In the genomic region with DNA sequence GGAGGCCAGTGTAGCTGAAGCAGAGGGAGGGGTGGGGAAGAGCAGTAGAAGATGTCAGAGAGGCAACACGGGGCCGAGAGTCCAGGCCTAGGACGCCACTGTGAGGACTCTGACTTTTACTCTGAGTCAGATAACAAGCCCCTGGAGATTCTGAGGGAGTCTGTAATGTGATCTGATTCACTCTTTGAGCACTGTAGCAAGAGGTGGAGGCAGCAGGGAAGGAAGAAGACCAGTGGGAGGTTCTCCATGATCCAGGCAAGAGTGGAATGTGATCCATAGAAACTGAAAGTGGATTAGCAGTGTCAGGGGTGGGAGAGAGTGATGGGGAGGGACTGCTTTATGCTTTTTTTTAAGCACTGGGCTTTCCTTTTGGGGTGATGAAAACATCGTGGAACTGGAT, we compare ENCODE assay signal across 17 cellular contexts.
A peak's percentile ranks its signal among the peaks of the same experiment; 100 is the strongest.
DNase-seq lines count a peak whose midpoint lies in the region; TF ChIP-seq lines count a peak whose summit lies in the region.
"Had no signal": no experiment of that assay in that cellular context is flagged by ENCODE, and none has a peak within 500 bp of the region (broad histone marks: within the 10 kb centered on the region; RNA-seq: fewer than 3 reads in every experiment).

No MANE protein-coding gene starts in this region.

- H3K4me2 ChIP-seq in neural progenitor cell, result no peak overlapping the region

- H3K36me3 ChIP-seq in brain microvascular endothelial cell (replicated peaks), result no peaks in the 10 kb centered on the region
- no peaks in the 10 kb centered on the region for H3K36me3 ChIP-seq in neural progenitor cell
- H3K36me3 ChIP-seq: cardiac muscle cell had no signal

- H3K27ac Mint-ChIP-seq in neural progenitor cell, result no peak overlapping the region

- peaks cover 28% of the 10 kb centered on the region for H3K4me1 ChIP-seq in neural progenitor cell
- H3K4me1 ChIP-seq: stomach had no signal

- H3K9me3 ChIP-seq in neural progenitor cell (ENCODE audit: low read depth), result no peaks in the 10 kb centered on the region
- H3K9me3 ChIP-seq: stomach had no signal

- peak overlapping the region; percentile 27 for H3K4me3 Mint-ChIP-seq in neural progenitor cell
- H3K4me3 Mint-ChIP-seq: CD14-positive monocyte had no signal

- peaks cover 9% of the 10 kb centered on the region for H3F3A ChIP-seq in neural progenitor cell (ENCODE audit: low read depth)

- H3K9ac ChIP-seq in neural progenitor cell, result no peak overlapping the region

- H2AFZ ChIP-seq in neural progenitor cell (replicated peaks), result no peak overlapping the region

- H3K9me3 Mint-ChIP-seq in neural progenitor cell, result no peaks in the 10 kb centered on the region
- H3K9me3 Mint-ChIP-seq: CD14-positive monocyte had no signal

- no peak overlapping the region for H3K4me3 ChIP-seq in brain microvascular endothelial cell (ENCODE audit: low read depth, low read length)
- H3K4me3 ChIP-seq in neural progenitor cell, result no peak overlapping the region
- H3K4me3 ChIP-seq: cardiac muscle cell, stomach had no signal

- H3K27me3 ChIP-seq in brain microvascular endothelial cell (replicated peaks) (no peaks in the 10 kb centered on the region), neural progenitor cell (no peaks in the 10 kb centered on the region)
- H3K27me3 ChIP-seq: cardiac muscle cell, stomach had no signal

- H3K4me1 Mint-ChIP-seq in neural progenitor cell, result peaks cover 37% of the 10 kb centered on the region

- DNase-seq in Daoy (ENCODE audit: low read depth), result peak; percentile 61
- peak; percentile 80 for DNase-seq in LHCN-M2 (ENCODE audit: low read depth)
- DNase-seq in brain microvascular endothelial cell, result peak; percentile 28
- DNase-seq in neural progenitor cell (ENCODE audit: low spot score), result peak; percentile 28
- DNase-seq in HUDEP-2 (lab: John Stamatoyannopoulos, UW; ENCODE audit: unreplicated experiment in 76 of 76), result no peak
- DNase-seq in stimulated activated CD4-positive, alpha-beta T cell treated with anti-CD3 and anti-CD28 coated beads, Interleukin-1b, Interleukin-23, amount 100 ng/mL, for 48 hours, result no peak
- DNase-seq in activated CD4-positive, alpha-beta T cell treated with anti-CD3 and anti-CD28 coated beads, Interleukin-2, amount 50 U/mL, for 48 hours, result no peak
- DNase-seq in stimulated activated CD4-positive, alpha-beta T cell treated with anti-CD3 and anti-CD28 coated beads, Interleukin-4, amount 100 ng/mL, for 24 hours, result no peak
- DNase-seq: activated CD8-positive, alpha-beta memory T cell treated with anti-CD3 and anti-CD28 coated beads for 24 hours; activated naive CD4-positive, alpha-beta T cell; KG1; midbrain; NCI-H345; stomach had no signal

- H3K27ac ChIP-seq in brain microvascular endothelial cell (no peak overlapping the region), neural progenitor cell (no peak overlapping the region)
- H3K27ac ChIP-seq: cardiac muscle cell, epithelial cell of prostate, stomach had no signal

- H3K79me2 ChIP-seq in neural progenitor cell (ENCODE audit: low read depth), result no peaks in the 10 kb centered on the region

- peaks cover 5% of the 10 kb centered on the region for H3K27me3 Mint-ChIP-seq in neural progenitor cell (ENCODE audit: insufficient read depth, low read depth)

- H3K36me3 Mint-ChIP-seq in neural progenitor cell, result no peaks in the 10 kb centered on the region
- H3K36me3 Mint-ChIP-seq: CD14-positive monocyte had no signal

- TF ChIP-seq CTCF in brain microvascular endothelial cell (IDR thresholded peaks at IDR 0.05; ENCODE audit: low read depth, low read length, missing control alignments) (no peak), neural progenitor cell (IDR thresholded peaks at IDR 0.05) (no peak)

- in situ Hi-C loops in brain microvascular endothelial cell (cut with HindIII; ENCODE audit: low pct_ligation_motif_present, low sequenced_read_pairs), result no loop called here

- H4K20me1 ChIP-seq in neural progenitor cell (ENCODE audit: low read depth), result no peaks in the 10 kb centered on the region

Comparison
In these comparisons a context has a peak if more than half of its experiments do, and no peak if none do; other contexts are left out.
1. DNase-seq: peak in Daoy (single experiment), LHCN-M2 (single experiment), brain microvascular endothelial cell (single experiment) and neural progenitor cell (single experiment); none in HUDEP-2 (0 of 76), stimulated activated CD4-positive, alpha-beta T cell treated with anti-CD3 and anti-CD28 coated beads, Interleukin-1b, Interleukin-23, amount 100 ng/mL, for 48 hours (single experiment), activated CD4-positive, alpha-beta T cell treated with anti-CD3 and anti-CD28 coated beads, Interleukin-2, amount 50 U/mL, for 48 hours (0 of 2) and stimulated activated CD4-positive, alpha-beta T cell treated with anti-CD3 and anti-CD28 coated beads, Interleukin-4, amount 100 ng/mL, for 24 hours (single experiment).